Comparison of ENCODE assay signal across 11 cellular contexts in the genomic region with DNA sequence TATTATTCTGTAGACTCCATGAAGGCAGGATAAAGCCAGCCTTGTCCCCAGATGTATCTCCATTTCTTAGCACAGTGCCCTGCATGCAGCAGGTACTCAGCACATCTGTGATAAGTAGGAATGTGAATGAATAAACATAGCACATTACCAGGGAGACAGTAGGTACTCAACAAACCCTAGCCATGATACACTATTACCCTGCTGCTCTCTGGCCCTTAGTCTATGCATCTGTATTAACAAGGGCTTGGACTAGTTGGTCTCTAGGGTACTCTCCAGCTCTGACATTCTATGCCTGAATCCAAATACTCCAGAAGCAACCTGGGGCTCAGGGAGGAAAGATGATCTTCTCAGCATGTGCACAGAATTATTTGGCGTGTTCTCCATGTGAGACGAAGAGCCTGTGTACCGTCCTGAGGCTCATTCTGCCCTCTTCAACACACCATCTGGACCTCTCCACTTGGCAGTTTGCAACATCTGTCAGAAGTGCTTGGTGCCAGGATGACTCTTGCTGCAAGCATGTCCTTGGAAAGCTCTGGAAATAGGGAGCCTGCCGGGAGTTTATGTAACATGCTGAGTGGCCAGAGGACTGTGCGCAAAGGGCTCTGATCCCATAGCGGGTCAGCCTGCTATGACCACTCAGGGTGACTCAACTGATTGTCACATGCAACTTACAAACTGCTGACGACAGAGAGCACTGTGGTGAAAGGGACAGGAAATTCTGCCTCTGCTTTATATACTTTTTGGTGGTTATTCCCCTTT.
DNase-seq lines count a peak whose midpoint lies in the region; ATAC-seq and TF ChIP-seq lines count a peak whose summit lies in the region.
"Had no signal": no experiment of that assay in that cellular context is flagged by ENCODE, and none has a peak within 500 bp of the region (broad histone marks: within the 10 kb centered on the region; RNA-seq: fewer than 3 reads in every experiment).

No MANE protein-coding gene starts in this region.

- no peaks in the 10 kb centered on the region for H3K9me3 ChIP-seq in left lung
- no peaks in the 10 kb centered on the region for H3K9me3 ChIP-seq in aorta (ENCODE audit: control insufficient read depth, low read length)
- H3K9me3 ChIP-seq: neutrophil had no signal

- H3K9me3 Mint-ChIP-seq in activated T-helper 1 cell treated with anti-CD3 and anti-CD28 coated beads, Interleukin-12 subunit alpha, Interleukin-12 subunit beta, Interleukin-2, Interleukin-4 antibody, amounts not matched to agents 30 ng/mL and 10 ng/mL and 1 ng/mL, durations not matched to agents 14 hours and 24 hours and 36 hours, result no peaks in the 10 kb centered on the region
- no peaks in the 10 kb centered on the region for H3K9me3 Mint-ChIP-seq in activated CD8-positive, alpha-beta memory T cell treated with anti-CD3 and anti-CD28 coated beads, Interleukin-2, amount 10 ng/mL, durations not matched to agents 7 days and 5 days (ENCODE audit: low read depth)

- peaks cover 13% of the 10 kb centered on the region for H3K27me3 Mint-ChIP-seq in activated T-helper 1 cell treated with anti-CD3 and anti-CD28 coated beads, Interleukin-12 subunit alpha, Interleukin-12 subunit beta, Interleukin-2, Interleukin-4 antibody, amounts not matched to agents 30 ng/mL and 10 ng/mL and 1 ng/mL, durations not matched to agents 14 hours and 24 hours and 36 hours (ENCODE audit: insufficient read depth)
- peaks cover 14% of the 10 kb centered on the region for H3K27me3 Mint-ChIP-seq in activated CD8-positive, alpha-beta memory T cell treated with anti-CD3 and anti-CD28 coated beads, Interleukin-2, amount 10 ng/mL, durations not matched to agents 7 days and 5 days

- H3K27ac ChIP-seq in left lung (peak overlapping the region; percentile 49 to 55), aorta (ENCODE audit: low read depth in 1 of 2, low read length in 2 of 2) (peak overlapping the region in 1 of 2 donors; percentile 58)
- H3K27ac ChIP-seq: neutrophil had no signal

- H3K36me3 Mint-ChIP-seq in activated T-helper 1 cell treated with anti-CD3 and anti-CD28 coated beads, Interleukin-12 subunit alpha, Interleukin-12 subunit beta, Interleukin-2, Interleukin-4 antibody, amounts not matched to agents 30 ng/mL and 10 ng/mL and 1 ng/mL, durations not matched to agents 14 hours and 24 hours and 36 hours (ENCODE audit: low read depth), result no peaks in the 10 kb centered on the region
- H3K36me3 Mint-ChIP-seq in activated CD8-positive, alpha-beta memory T cell treated with anti-CD3 and anti-CD28 coated beads, Interleukin-2, amount 10 ng/mL, durations not matched to agents 7 days and 5 days, result no peaks in the 10 kb centered on the region

- intact Hi-C loops in left lung (cut with DNase I) (no loop called here), aorta (cut with DNase I) (loop anchor here (10.0 kb wide), 2 partner anchors 141 to 621 kb away; no protein-coding TSS in a partner anchor)
- intact Hi-C loops in activated T-helper 1 cell treated with anti-CD3 and anti-CD28 coated beads, Interleukin-12 subunit alpha, Interleukin-12 subunit beta, Interleukin-2, Interleukin-4 antibody, amounts not matched to agents 30 ng/mL and 10 ng/mL and 1 ng/mL, durations not matched to agents 14 hours and 24 hours and 36 hours (cut with micrococcal nuclease), result loop anchor here (10.0 kb wide), 1 partner anchor 139 kb away; no protein-coding TSS in a partner anchor

- peak; percentile 91 for ATAC-seq in left lung
- ATAC-seq in aorta (ENCODE audit: low FRiP score), result peak; percentile 96
- no peak for ATAC-seq in activated CD8-positive, alpha-beta memory T cell treated with anti-CD3 and anti-CD28 coated beads, Interleukin-2, amount 10 ng/mL, durations not matched to agents 7 days and 5 days

- H3K27me3 ChIP-seq in left lung (no peaks in the 10 kb centered on the region), aorta (ENCODE audit: control insufficient read depth in 1 of 2, insufficient read depth in 2 of 2, low read length in 1 of 2) (no peaks in the 10 kb centered on the region)
- H3K27me3 ChIP-seq: neutrophil had no signal

- H3K4me1 Mint-ChIP-seq in activated T-helper 1 cell treated with anti-CD3 and anti-CD28 coated beads, Interleukin-12 subunit alpha, Interleukin-12 subunit beta, Interleukin-2, Interleukin-4 antibody, amounts not matched to agents 30 ng/mL and 10 ng/mL and 1 ng/mL, durations not matched to agents 14 hours and 24 hours and 36 hours (ENCODE audit: low read depth), result peaks cover 9% of the 10 kb centered on the region
- peaks cover 2% of the 10 kb centered on the region for H3K4me1 Mint-ChIP-seq in activated CD8-positive, alpha-beta memory T cell treated with anti-CD3 and anti-CD28 coated beads, Interleukin-2, amount 10 ng/mL, durations not matched to agents 7 days and 5 days
- H3K4me1 Mint-ChIP-seq: B cell had no signal

- no peaks in the 10 kb centered on the region for H3K36me3 ChIP-seq in left lung
- H3K36me3 ChIP-seq in aorta (ENCODE audit: control insufficient read depth in 1 of 2, insufficient read depth in 2 of 2, low read length in 1 of 2), result no peaks in the 10 kb centered on the region
- H3K36me3 ChIP-seq: neutrophil had no signal

- CTCF ChIA-PET in activated CD8-positive, alpha-beta memory T cell treated with anti-CD3 and anti-CD28 coated beads, Interleukin-2, amount 10 ng/mL, durations not matched to agents 7 days and 5 days (lab: Charles Lee), result no interaction called here

- H3K4me3 ChIP-seq in left lung (no peak overlapping the region), aorta (ENCODE audit: low read length in 2 of 2) (no peak overlapping the region)

- TF ChIP-seq CTCF in left lung (IDR thresholded peaks at IDR 0.05) (no peak), GM10266 (IDR thresholded peaks at IDR 0.05; ENCODE audit: control insufficient read depth, insufficient read depth, low read depth, missing control alignments) (no peak)

- 7 to 10% methylated on average over 7 of the region's 7 CpGs for WGBS in aorta, 2 donors

- H3K27ac Mint-ChIP-seq in activated T-helper 1 cell treated with anti-CD3 and anti-CD28 coated beads, Interleukin-12 subunit alpha, Interleukin-12 subunit beta, Interleukin-2, Interleukin-4 antibody, amounts not matched to agents 30 ng/mL and 10 ng/mL and 1 ng/mL, durations not matched to agents 14 hours and 24 hours and 36 hours, result no peak overlapping the region
- no peak overlapping the region for H3K27ac Mint-ChIP-seq in activated CD8-positive, alpha-beta memory T cell treated with anti-CD3 and anti-CD28 coated beads, Interleukin-2, amount 10 ng/mL, durations not matched to agents 7 days and 5 days
- H3K27ac Mint-ChIP-seq: activated T-cell treated with anti-CD3 and anti-CD28 coated beads, Interleukin-2, amount 50 U/mL, for 72 hours; B cell had no signal

- no peak overlapping the region for H3K4me3 Mint-ChIP-seq in activated T-helper 1 cell treated with anti-CD3 and anti-CD28 coated beads, Interleukin-12 subunit alpha, Interleukin-12 subunit beta, Interleukin-2, Interleukin-4 antibody, amounts not matched to agents 30 ng/mL and 10 ng/mL and 1 ng/mL, durations not matched to agents 14 hours and 24 hours and 36 hours
- no peak overlapping the region for H3K4me3 Mint-ChIP-seq in activated CD8-positive, alpha-beta memory T cell treated with anti-CD3 and anti-CD28 coated beads, Interleukin-2, amount 10 ng/mL, durations not matched to agents 7 days and 5 days
- H3K4me3 Mint-ChIP-seq: activated T-cell treated with anti-CD3 and anti-CD28 coated beads, Interleukin-2, amount 50 U/mL, for 72 hours; B cell had no signal

- peak; percentile 4 for DNase-seq in NOMO-1 treated with DMSO at 0.1 percent for 48 hours (lab: John Stamatoyannopoulos, UW; ENCODE audit: unreplicated experiment)
- DNase-seq in NOMO-1 (lab: John Stamatoyannopoulos, UW; ENCODE audit: unreplicated experiment in 2 of 2), result no peak
- DNase-seq in brain pericyte (ENCODE audit: low read depth, low spot score), result peak; percentile 94
- DNase-seq in left lung, result peak; percentile 59 to 76
- peak; percentile 93 to 94 for DNase-seq in aorta
- no peak for DNase-seq in activated T-helper 1 cell treated with anti-CD3 and anti-CD28 coated beads, Interleukin-12 subunit alpha, Interleukin-12 subunit beta, Interleukin-2, Interleukin-4 antibody, amounts not matched to agents 30 ng/mL and 10 ng/mL and 1 ng/mL, durations not matched to agents 14 hours and 24 hours and 36 hours (ENCODE audit: low spot score)
- DNase-seq in GM10266 (ENCODE audit: extremely low spot score), result no peak
- DNase-seq in activated CD8-positive, alpha-beta memory T cell treated with anti-CD3 and anti-CD28 coated beads, Interleukin-2, amount 10 ng/mL, durations not matched to agents 7 days and 5 days, result no peak
- DNase-seq: activated T-cell treated with anti-CD3 and anti-CD28 coated beads, Interleukin-2, amount 50 U/mL, for 72 hours had no signal

- H3K4me1 ChIP-seq in left lung (peaks cover 3 to 11% of the 10 kb centered on the region in 2 donors), aorta (ENCODE audit: control insufficient read depth in 1 of 2, insufficient read depth in 2 of 2, low read length in 2 of 2) (peaks cover 0 to 4% of the 10 kb centered on the region in 2 donors)

Comparison
In these comparisons a context has a peak if more than half of its experiments do, and no peak if none do; other contexts are left out.
1. DNase-seq: peak in NOMO-1 treated with DMSO at 0.1 percent for 48 hours (single experiment), brain pericyte (single experiment), left lung (2 of 2) and aorta (2 of 2); none in NOMO-1 (0 of 2), activated T-helper 1 cell treated with anti-CD3 and anti-CD28 coated beads, Interleukin-12 subunit alpha, Interleukin-12 subunit beta, Interleukin-2, Interleukin-4 antibody, amounts not matched to agents 30 ng/mL and 10 ng/mL and 1 ng/mL, durations not matched to agents 14 hours and 24 hours and 36 hours (single experiment), GM10266 (single experiment) and activated CD8-positive, alpha-beta memory T cell treated with anti-CD3 and anti-CD28 coated beads, Interleukin-2, amount 10 ng/mL, durations not matched to agents 7 days and 5 days (single experiment).
2. intact Hi-C loops: an anchor here in aorta (10.0 kb wide) and activated T-helper 1 cell treated with anti-CD3 and anti-CD28 coated beads, Interleukin-12 subunit alpha, Interleukin-12 subunit beta, Interleukin-2, Interleukin-4 antibody, amounts not matched to agents 30 ng/mL and 10 ng/mL and 1 ng/mL, durations not matched to agents 14 hours and 24 hours and 36 hours (10.0 kb wide); none called in left lung.